8 cellular contexts compared by ENCODE assay signal in genomic region chr16:89921699-89922476, GRCh38. TPM values are rescaled to one million over a fixed set of nuclear protein-coding genes. Genes with fewer than 3 reads are reported as not detected.
DNase-seq lines count a peak whose midpoint lies in the region; ATAC-seq and TF ChIP-seq lines count a peak whose summit lies in the region.

No MANE protein-coding gene starts in this region.

- intact Hi-C loops in colonic mucosa (cut with DNase I): no loop called here
- intact Hi-C loops in stomach (cut with DNase I; ENCODE audit: low total_unique reads): no loop called here

- TF ChIP-seq EP300 in stomach (IDR thresholded peaks at IDR 0.05): no peak

- WGBS in stomach, 5 donors: 4 to 6% (median 5%) methylated on average over 11 to 22 of the region's 22 CpGs

- H3K9me3 ChIP-seq in colonic mucosa (no peaks in the 10 kb centered on the region), stomach (no peaks in the 10 kb centered on the region)

- H3K4me1 Mint-ChIP-seq in activated T-cell treated with anti-CD3 and anti-CD28 coated beads, Interleukin-2, amount 50 U/mL, for 24 hours (ENCODE audit: low read depth): peaks cover 53% of the 10 kb centered on the region

- no peaks in the 10 kb centered on the region for H3K9me3 Mint-ChIP-seq in activated T-cell treated with anti-CD3 and anti-CD28 coated beads, Interleukin-2, amount 50 U/mL, for 24 hours

- no peak for ATAC-seq in GM19455 (IDR thresholded peaks at IDR 0.05; ENCODE audit: unreplicated experiment)

- H3K4me1 ChIP-seq in colonic mucosa (peaks cover 28% of the 10 kb centered on the region), stomach (peaks cover 60 to 98% (median 77%) of the 10 kb centered on the region in 4 donors)

- H3K36me3 ChIP-seq in colonic mucosa (no peaks in the 10 kb centered on the region), stomach (no peaks in the 10 kb centered on the region)

- peak overlapping the region; percentile 58 to 72 for H3K9ac ChIP-seq in colonic mucosa (ENCODE audit: low read depth in 2 of 2, low read length in 2 of 2)

- H3K36me3 Mint-ChIP-seq in activated T-cell treated with anti-CD3 and anti-CD28 coated beads, Interleukin-2, amount 50 U/mL, for 24 hours (ENCODE audit: low read depth): no peaks in the 10 kb centered on the region

- H3K27ac ChIP-seq in colonic mucosa: peak overlapping the region; percentile 85
- peak overlapping the region; percentile 70 to 90 (median 85) for H3K27ac ChIP-seq in stomach

- peak overlapping the region; percentile 22 for H3K27ac Mint-ChIP-seq in activated T-cell treated with anti-CD3 and anti-CD28 coated beads, Interleukin-2, amount 50 U/mL, for 24 hours

- no peak for TF ChIP-seq POLR2A in stomach (IDR thresholded peaks at IDR 0.05)

- H3K27me3 ChIP-seq in colonic mucosa (peaks cover 33% of the 10 kb centered on the region), stomach (peaks cover 18 to 93% (median 51%) of the 10 kb centered on the region in 3 donors)

- H3K4me3 ChIP-seq in colonic mucosa: peak overlapping the region; percentile 50
- peak overlapping the region; percentile 51 to 59 (median 58) for H3K4me3 ChIP-seq in stomach

- peak overlapping the region; percentile 64 for H3K4me3 Mint-ChIP-seq in activated T-cell treated with anti-CD3 and anti-CD28 coated beads, Interleukin-2, amount 50 U/mL, for 24 hours

- no peak for TF ChIP-seq CTCF in colonic mucosa (IDR thresholded peaks at IDR 0.05)
- TF ChIP-seq CTCF in stomach (IDR thresholded peaks at IDR 0.05): no peak

- peak; percentile 51 for DNase-seq in activated T-cell treated with anti-CD3 and anti-CD28 coated beads, Interleukin-2, amount 50 U/mL, for 24 hours
- no peak for DNase-seq in activated T-cell treated with anti-CD3 and anti-CD28 coated beads, Interleukin-2, amount 50 U/mL, for 1 hour
- DNase-seq in colonic mucosa (peak; percentile 54), kidney tubule cell (ENCODE audit: low spot score) (peak; percentile 94), stomach (peak; percentile 58)
- no peak for DNase-seq in activated CD8-positive, alpha-beta memory T cell treated with anti-CD3 and anti-CD28 coated beads, Interleukin-2, amount 50 U/mL, for 48 hours

- peaks cover 64% of the 10 kb centered on the region for H3K27me3 Mint-ChIP-seq in activated T-cell treated with anti-CD3 and anti-CD28 coated beads, Interleukin-2, amount 50 U/mL, for 24 hours

TF ChIP-seq in PFSK-1, 5 proteins besides CTCF, POLR2A, EP300 and RAD21:
- TF ChIP-seq TAF1 (IDR thresholded peaks at IDR 0.05; ENCODE audit: borderline replicate concordance, insufficient read depth, low read length) (peak; percentile 87), REST (IDR thresholded peaks at IDR 0.05; ENCODE audit: insufficient read depth in 1 of 2, low read depth in 2 of 2, low read length in 2 of 2) (no peak), SIN3A (IDR thresholded peaks at IDR 0.05; ENCODE audit: borderline replicate concordance, insufficient read depth, low read length) (peak; percentile 54; the same call in 1 of the 2 replicates), POLR2AphosphoS5 (IDR thresholded peaks at IDR 0.05; ENCODE audit: low read depth, low read length) (peak; percentile 81), FOXP2 (optimal IDR thresholded peaks at IDR 0.05; ENCODE audit: borderline replicate concordance, extremely low read depth, extremely low read length, insufficient read depth) (no peak)

RNA-seq across cellular contexts. Expression of gene TUBB3, which starts 1.3 kb away (rescaled TPM):
- 37.5 TPM for polyA plus RNA-seq in PFSK-1 (2012; ENCODE audit: insufficient read length, low read depth)
- total RNA-seq in colonic mucosa (1 to 10 TPM; 3.2 to 8.0 TPM), stomach (10 to 100 TPM in 1 of 5 donors, 1 to 10 TPM in 1, under 1 TPM in 1, not detected in 2; 0.29 to 14.5 (median 1.0) TPM)
- 1 to 10 TPM; 2.4 to 8.2 (median 5.0) TPM for polyA plus RNA-seq in stomach

RNA-seq across cellular contexts. Expression of gene MC1R, which starts 3.2 kb away (rescaled TPM):
- polyA plus RNA-seq in PFSK-1 (2012; ENCODE audit: insufficient read length, low read depth): 6.8 TPM
- 1 to 10 TPM; 1.6 to 3.4 TPM for total RNA-seq in colonic mucosa
- total RNA-seq in stomach: 10 to 100 TPM in 1 of 5 donors, 1 to 10 TPM in 4; 1.3 to 11.3 (median 6.7) TPM
- polyA plus RNA-seq in stomach: 1 to 10 TPM; 1.4 to 3.9 (median 1.8) TPM

RNA-seq across cellular contexts. Expression of gene DEF8, which starts 26.7 kb away (rescaled TPM):
- polyA plus RNA-seq in PFSK-1 (2012; ENCODE audit: insufficient read length, low read depth): 81.8 TPM
- total RNA-seq in colonic mucosa (10 to 100 TPM; 24.5 to 28.5 TPM), stomach (100 to 1,000 TPM in 1 of 5 donors, 10 to 100 TPM in 4; 26.4 to 329 (median 56.1) TPM)
- 10 to 100 TPM; 52.5 to 74.6 (median 61.9) TPM for polyA plus RNA-seq in stomach

RNA-seq across cellular contexts. Expression of gene TCF25, which starts 48.5 kb away (rescaled TPM):
- polyA plus RNA-seq in PFSK-1 (2012; ENCODE audit: insufficient read length, low read depth): 220 TPM
- total RNA-seq in colonic mucosa (100 to 1,000 TPM; 164 to 165 TPM), stomach (100 to 1,000 TPM; 132 to 748 (median 335) TPM)
- polyA plus RNA-seq in stomach: 100 to 1,000 TPM; 124 to 276 (median 146) TPM

Comparison
In these comparisons a context has a peak if more than half of its experiments do, and no peak if none do; other contexts are left out.
1. DNase-seq: peak in activated T-cell treated with anti-CD3 and anti-CD28 coated beads, Interleukin-2, amount 50 U/mL, for 24 hours (single experiment), colonic mucosa (single experiment), kidney tubule cell (single experiment) and stomach (single experiment); none in activated T-cell treated with anti-CD3 and anti-CD28 coated beads, Interleukin-2, amount 50 U/mL, for 1 hour (single experiment) and activated CD8-positive, alpha-beta memory T cell treated with anti-CD3 and anti-CD28 coated beads, Interleukin-2, amount 50 U/mL, for 48 hours (single experiment).